Comparison of ENCODE assay signal across 2 cellular contexts in the genomic region with DNA sequence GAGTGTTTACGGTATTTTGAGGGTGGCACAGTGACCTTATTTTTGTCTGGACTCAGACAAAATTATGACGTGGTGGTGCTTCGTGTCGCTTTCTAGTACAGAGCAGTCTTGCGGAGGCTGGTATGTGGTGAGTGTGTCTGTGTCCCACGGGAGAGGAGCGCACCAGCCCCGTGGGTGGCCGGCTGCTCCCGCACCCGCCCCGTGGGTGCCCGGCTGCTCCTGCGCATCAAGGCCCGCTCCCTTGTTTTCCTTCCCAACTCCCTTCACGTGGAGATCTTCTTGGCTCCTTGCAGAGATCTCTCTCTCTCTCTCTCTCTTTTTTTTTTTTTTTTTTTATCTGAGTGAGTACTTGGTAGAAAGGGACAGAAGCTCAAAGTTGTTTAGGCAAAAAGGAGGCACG.
"Had no signal": no experiment of that assay in that cellular context is flagged by ENCODE, and none has a peak within 500 bp of the region (broad histone marks: within the 10 kb centered on the region; RNA-seq: fewer than 3 reads in every experiment).

No MANE protein-coding gene starts in this region.

- DNase-seq: GDM1, GF-D8 had no signal
